In the genomic region with DNA sequence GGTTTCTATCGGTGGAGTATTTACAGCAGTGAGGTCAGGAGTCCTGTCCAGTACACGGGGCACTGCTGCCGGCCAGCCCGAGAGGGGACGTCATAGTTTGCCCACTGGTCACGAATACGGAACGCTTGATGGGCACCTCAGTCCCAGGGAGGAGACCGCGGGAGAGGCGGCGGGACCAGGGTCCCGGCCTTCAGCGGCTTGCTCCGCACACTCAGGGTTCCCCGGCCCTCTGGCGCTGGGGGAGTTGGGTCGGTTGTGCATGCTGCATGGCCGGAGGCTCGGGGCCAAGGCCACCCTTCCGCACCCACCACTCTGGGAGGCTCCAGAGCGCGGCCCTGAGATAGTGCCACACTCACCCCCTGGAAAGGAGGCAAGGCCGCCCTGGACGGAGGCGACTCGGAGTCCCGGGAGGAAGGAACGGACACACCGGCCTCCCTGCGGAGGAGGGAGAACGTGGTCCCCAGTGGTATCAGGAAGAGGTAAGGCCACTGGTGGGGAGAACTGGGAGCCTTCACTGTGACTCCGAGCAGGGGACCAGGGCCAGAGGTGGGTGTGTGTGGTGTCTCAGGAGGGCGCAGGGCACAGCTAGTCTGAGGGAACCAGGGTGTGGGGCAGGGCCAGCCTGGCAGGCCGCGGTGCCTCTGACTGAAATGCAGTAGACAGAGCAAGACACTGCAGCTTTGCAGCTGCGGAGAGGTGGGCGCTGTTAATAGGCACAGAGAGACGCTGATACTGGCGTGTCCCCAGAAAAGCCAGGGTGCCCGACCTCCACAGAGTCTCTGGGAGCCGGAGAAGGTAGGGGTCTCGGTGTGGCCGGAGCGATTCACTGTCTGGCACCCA, we compare ENCODE assay signal across 8 cellular contexts. TPM values are rescaled to one million over a fixed set of nuclear protein-coding genes. Genes with fewer than 3 reads are reported as not detected.
A peak's percentile ranks its signal among the peaks of the same experiment; 100 is the strongest.
DNase-seq lines count a peak whose midpoint lies in the region; ATAC-seq and TF ChIP-seq lines count a peak whose summit lies in the region.

No MANE protein-coding gene starts in this region.

- H3K4me3 Mint-ChIP-seq in activated CD4-positive, alpha-beta T cell treated with anti-CD3 and anti-CD28 coated beads, Interleukin-2, amount 10 ng/mL, durations not matched to agents 7 days and 5 days = peak overlapping the region; percentile 76

- H3K4me3 ChIP-seq in fibroblast of mammary gland (ENCODE audit: control insufficient read depth, low read depth, low read length) (peak overlapping the region; percentile 57), ovary (peak overlapping the region; percentile 41)

- peaks cover 17% of the 10 kb centered on the region for H3K4me1 ChIP-seq in ovary (ENCODE audit: insufficient read depth)

- H3K27ac ChIP-seq in ovary = peak overlapping the region; percentile 17 to 76

- intact Hi-C loops in ovary (cut with DNase I) = no loop called here

- WGBS in ovary, 3 donors = 4 to 18% (median 8%) methylated on average over 38 to 45 of the region's 45 CpGs

- TF ChIP-seq POLR2A in ovary (IDR thresholded peaks at IDR 0.05) = no peak

- DNase-seq in activated CD4-positive, alpha-beta T cell treated with anti-CD3 and anti-CD28 coated beads, Interleukin-2, amount 10 ng/mL, durations not matched to agents 7 days and 5 days = no peak
- DNase-seq in activated CD4-positive, alpha-beta T cell treated with anti-CD3 and anti-CD28 coated beads for 1 hour = no peak
- DNase-seq in fibroblast of mammary gland (ENCODE audit: low read depth) (no peak), ovary (peak in 2 of 5 donors; percentile 25 to 46), OCI-M2 (lab: John Stamatoyannopoulos, UW; ENCODE audit: unreplicated experiment) (no peak)
- no peak for DNase-seq in stimulated activated CD4-positive, alpha-beta T cell treated with anti-CD3 and anti-CD28 coated beads, Interleukin-2, amount 100 ng/mL, for 48 hours

- peak overlapping the region; percentile 69 for H3K27ac Mint-ChIP-seq in activated CD4-positive, alpha-beta T cell treated with anti-CD3 and anti-CD28 coated beads, Interleukin-2, amount 10 ng/mL, durations not matched to agents 7 days and 5 days

- no peaks in the 10 kb centered on the region for H3K9me3 ChIP-seq in ovary

- H3K27me3 Mint-ChIP-seq in activated CD4-positive, alpha-beta T cell treated with anti-CD3 and anti-CD28 coated beads, Interleukin-2, amount 10 ng/mL, durations not matched to agents 7 days and 5 days = peaks cover 4% of the 10 kb centered on the region

- H3K4me1 Mint-ChIP-seq in activated CD4-positive, alpha-beta T cell treated with anti-CD3 and anti-CD28 coated beads, Interleukin-2, amount 10 ng/mL, durations not matched to agents 7 days and 5 days = peaks cover 15% of the 10 kb centered on the region

- CTCF ChIA-PET in activated CD4-positive, alpha-beta T cell treated with anti-CD3 and anti-CD28 coated beads, Interleukin-2, amount 10 ng/mL, durations not matched to agents 7 days and 5 days (lab: Charles Lee) = no interaction called here

- ATAC-seq in SK-N-SH treated with all-trans-retinoic acid at 6 μM for 48 hours (peak; percentile 20), HG03025 (IDR thresholded peaks at IDR 0.05; ENCODE audit: low FRiP score, unreplicated experiment) (no peak)

- TF ChIP-seq CTCF in fibroblast of mammary gland (conservative IDR thresholded peaks at IDR 0.05; ENCODE audit: control insufficient read depth, insufficient read depth, low read depth, low read length) = no peak
- no peak for TF ChIP-seq CTCF in ovary (IDR thresholded peaks at IDR 0.05)

- H3K27me3 ChIP-seq in ovary = no peaks in the 10 kb centered on the region

- H3K36me3 Mint-ChIP-seq in activated CD4-positive, alpha-beta T cell treated with anti-CD3 and anti-CD28 coated beads, Interleukin-2, amount 10 ng/mL, durations not matched to agents 7 days and 5 days (ENCODE audit: low read depth) = peaks cover 5% of the 10 kb centered on the region

- POLR2A ChIA-PET in activated CD4-positive, alpha-beta T cell treated with anti-CD3 and anti-CD28 coated beads, Interleukin-2, amount 10 ng/mL, durations not matched to agents 7 days and 5 days (lab: Charles Lee) = no interaction called here

- no peak for TF ChIP-seq EP300 in ovary (IDR thresholded peaks at IDR 0.05)

- no peaks in the 10 kb centered on the region for H3K36me3 ChIP-seq in ovary

- H3K9me3 Mint-ChIP-seq in activated CD4-positive, alpha-beta T cell treated with anti-CD3 and anti-CD28 coated beads, Interleukin-2, amount 10 ng/mL, durations not matched to agents 7 days and 5 days = no peaks in the 10 kb centered on the region

TF ChIP-seq in SK-N-SH treated with all-trans-retinoic acid at 6 μM for 48 hours, 23 proteins besides CTCF, POLR2A, EP300 and RAD21:
- no peak for TF ChIP-seq ZC3H10 (CRISPR knock-in tag; IDR thresholded peaks at IDR 0.05)
- TF ChIP-seq BACH2 (CRISPR knock-in tag; IDR thresholded peaks at IDR 0.05; ENCODE audit: borderline replicate concordance) = no peak
- TF ChIP-seq TOX (CRISPR knock-in tag; IDR thresholded peaks at IDR 0.05; ENCODE audit: borderline replicate concordance) = no peak
TF ChIP-seq in SK-N-SH treated with all-trans-retinoic acid at 6 μM for 48 hours: peak in this region for 0.

RNA-seq across cellular contexts. Expression of a gene that starts 28.6 kb away (rescaled TPM):
- not detected for total RNA-seq in activated CD4-positive, alpha-beta T cell treated with anti-CD3 and anti-CD28 coated beads, Interleukin-2, amount 10 ng/mL, durations not matched to agents 7 days and 5 days
- total RNA-seq in ovary = not detected
- not detected for polyA plus RNA-seq in ovary

RNA-seq across cellular contexts. Expression of a gene that starts 51.7 kb away (rescaled TPM):
- total RNA-seq in activated CD4-positive, alpha-beta T cell treated with anti-CD3 and anti-CD28 coated beads, Interleukin-2, amount 10 ng/mL, durations not matched to agents 7 days and 5 days = 10 to 100 TPM; 30.3 TPM
- 100 to 1,000 TPM in 4 of 7 donors, 10 to 100 TPM in 3; 63.5 to 135 (median 106) TPM for total RNA-seq in ovary
- polyA plus RNA-seq in ovary = 10 to 100 TPM; 43.5 to 74.9 TPM

RNA-seq across cellular contexts. Expression of a gene that starts 51.8 kb away (rescaled TPM):
- 10 to 100 TPM; 15.4 to 20.0 TPM for total RNA-seq in activated CD4-positive, alpha-beta T cell treated with anti-CD3 and anti-CD28 coated beads, Interleukin-2, amount 10 ng/mL, durations not matched to agents 7 days and 5 days
- total RNA-seq in ovary = 10 to 100 TPM; 23.9 to 28.9 (median 26.4) TPM
- polyA plus RNA-seq in ovary = 10 to 100 TPM in 1 of 2 donors, 1 to 10 TPM in 1; 5.9 to 19.9 TPM
